In genomic region chrX:102696303-102696702, GRCh38 we compare ENCODE assay signal across 31 cellular contexts.
"Had no signal": no experiment of that assay in that cellular context is flagged by ENCODE, and none has a peak within 500 bp of the region (broad histone marks: within the 10 kb centered on the region; RNA-seq: fewer than 3 reads in every experiment).

No MANE protein-coding gene starts in this region.

- DNase-seq: activated B cell treated with CpG ODN at 0.5 μM for 24 hours; activated CD4-positive, alpha-beta memory T cell treated with anti-CD3 and anti-CD28 coated beads for 36 hours; activated CD4-positive, alpha-beta T cell treated with anti-CD3 and anti-CD28 coated beads for 4 hours; activated CD4-positive, alpha-beta T cell treated with anti-CD3 and anti-CD28 coated beads, Interleukin-2, amount 10 ng/mL, durations not matched to agents 24 days and 14 days; activated CD4-positive, alpha-beta T cell treated with anti-CD3 and anti-CD28 coated beads, Interleukin-2, amount 50 U/mL, for 1 hour; activated CD4-positive, alpha-beta T cell treated with anti-CD3 and anti-CD28 coated beads, Interleukin-2, amount 50 U/mL, for 4 hours; activated CD4-positive, CD25-positive, alpha-beta regulatory T cell treated with anti-CD3 and anti-CD28 coated beads, Interleukin-2, amount 50 U/mL, for 72 hours; activated CD8-positive, alpha-beta memory T cell treated with anti-CD3 and anti-CD28 coated beads, Interleukin-2, amount 50 U/mL, for 4 hours; activated CD8-positive, alpha-beta T cell treated with anti-CD3 and anti-CD28 coated beads for 36 hours; activated effector memory CD4-positive, alpha-beta T cell treated with anti-CD3 and anti-CD28 coated beads, Interleukin-2, amount 50 U/mL, for 16 hours; activated gamma-delta T cell treated with Interleukin-2 at 50 U/mL for 16 hours; activated naive CD4-positive, alpha-beta T cell; activated naive CD4-positive, alpha-beta T cell treated with anti-CD3 and anti-CD28 coated beads for 36 hours; activated naive CD4-positive, alpha-beta T cell treated with anti-CD3 and anti-CD28 coated beads, Interleukin-2, amount 50 U/mL, for 16 hours; activated naive CD8-positive, alpha-beta T cell treated with anti-CD3 and anti-CD28 coated beads for 36 hours; activated T-cell treated with anti-CD3 and anti-CD28 coated beads for 4 hours; activated T-cell treated with anti-CD3 and anti-CD28 coated beads, Interleukin-2, amount 50 U/mL, for 1 hour; activated T-cell treated with anti-CD3 and anti-CD28 coated beads, Interleukin-2, amount 50 U/mL, for 4 hours; activated T-cell treated with anti-CD3 and anti-CD28 coated beads, Interleukin-2, amount 50 U/mL, for 72 hours; adrenal gland; amniotic stem cell; aorta; body of pancreas; brain microvascular endothelial cell; central memory CD4-positive, alpha-beta T cell; T-helper 2 cell; T-helper 9 cell had no signal

- ATAC-seq: activated CD8-positive, alpha-beta T cell treated with anti-CD3 and anti-CD28 coated beads for 36 hours; activated naive CD4-positive, alpha-beta T cell treated with anti-CD3 and anti-CD28 coated beads, Interleukin-2, amount 50 U/mL, for 72 hours; activated T-cell treated with anti-CD3 and anti-CD28 coated beads, Interleukin-2, amount 50 U/mL, for 4 hours; activated T-cell treated with anti-CD3 and anti-CD28 coated beads, Interleukin-2, amount 50 U/mL, for 72 hours; activated T-helper 17 cell treated with anti-CD3 and anti-CD28 coated beads, Interleukin-2, amount 50 U/mL, for 72 hours; body of pancreas had no signal

- H3K27ac ChIP-seq: adrenal gland, body of pancreas, brain microvascular endothelial cell, breast epithelium, VCaP had no signal

- H3K36me3 ChIP-seq: adrenal gland, brain microvascular endothelial cell, breast epithelium had no signal

- H3K9me3 ChIP-seq: adrenal gland, body of pancreas had no signal

- H3K4me1 ChIP-seq: adrenal gland, body of pancreas, breast epithelium had no signal

- H3K27me3 ChIP-seq: adrenal gland, body of pancreas, brain microvascular endothelial cell had no signal

- H3K4me3 ChIP-seq: adrenal gland, body of pancreas, breast epithelium had no signal
